ENCODE assay signal across 18 cellular contexts in genomic region chr19:3140667-3141038, GRCh38. TPM values are rescaled to one million over a fixed set of nuclear protein-coding genes. Genes with fewer than 3 reads are reported as not detected.
DNase-seq lines count a peak whose midpoint lies in the region; ATAC-seq, FAIRE-seq and TF ChIP-seq lines count a peak whose summit lies in the region.
"Had no signal": no experiment of that assay in that cellular context is flagged by ENCODE, and none has a peak within 500 bp of the region (broad histone marks: within the 10 kb centered on the region; RNA-seq: fewer than 3 reads in every experiment).

No MANE protein-coding gene starts in this region.

- H2AFZ ChIP-seq in neural progenitor cell (replicated peaks) = no peak overlapping the region
- H2AFZ ChIP-seq: parathyroid adenoma had no signal

- no peaks in the 10 kb centered on the region for H3K9me3 ChIP-seq in upper lobe of left lung
- no peaks in the 10 kb centered on the region for H3K9me3 ChIP-seq in neural progenitor cell (ENCODE audit: low read depth)

- H3K27me3 Mint-ChIP-seq in effector memory CD8-positive, alpha-beta T cell = peaks cover 0 to 6% of the 10 kb centered on the region in 2 donors
- H3K27me3 Mint-ChIP-seq in glutamatergic neuron (ENCODE audit: unreplicated experiment) = no peaks in the 10 kb centered on the region
- peaks cover 5% of the 10 kb centered on the region for H3K27me3 Mint-ChIP-seq in neural progenitor cell (ENCODE audit: insufficient read depth, low read depth)

- FAIRE-seq in RCC 7860 (lab: Jason Lieb, UNC) = no peak
- FAIRE-seq: HTR-8/SVneo had no signal

- H3K27me3 ChIP-seq in upper lobe of left lung (no peaks in the 10 kb centered on the region), neural progenitor cell (no peaks in the 10 kb centered on the region)

- ATAC-seq in activated naive CD4-positive, alpha-beta T cell treated with anti-CD3 and anti-CD28 coated beads, Interleukin-2, amount 50 U/mL, for 72 hours = peak; percentile 32 to 95
- peak; percentile 18 for ATAC-seq in effector memory CD8-positive, alpha-beta T cell (replicated peaks)
- no peak for ATAC-seq in upper lobe of left lung (ENCODE audit: low FRiP score in 2 of 2)

- no peak overlapping the region for H3K4me3 ChIP-seq in upper lobe of left lung
- H3K4me3 ChIP-seq in neural progenitor cell = no peak overlapping the region

- peaks cover 0 to 6% of the 10 kb centered on the region in 2 donors for H3K9me3 Mint-ChIP-seq in activated naive CD4-positive, alpha-beta T cell treated with anti-CD3 and anti-CD28 coated beads, Interleukin-2, amount 50 U/mL, for 72 hours
- H3K9me3 Mint-ChIP-seq in effector memory CD8-positive, alpha-beta T cell = no peaks in the 10 kb centered on the region
- H3K9me3 Mint-ChIP-seq in glutamatergic neuron (ENCODE audit: unreplicated experiment) (no peaks in the 10 kb centered on the region), neural progenitor cell (no peaks in the 10 kb centered on the region)

- TF ChIP-seq CTCF in upper lobe of left lung (IDR thresholded peaks at IDR 0.05) (no peak), glutamatergic neuron (IDR thresholded peaks at IDR 0.05; ENCODE audit: partially characterized antibody, unreplicated experiment) (no peak), neural progenitor cell (IDR thresholded peaks at IDR 0.05) (no peak)

- H3K36me3 ChIP-seq in upper lobe of left lung (no peaks in the 10 kb centered on the region), neural progenitor cell (no peaks in the 10 kb centered on the region)

- no peak for TF ChIP-seq EP300 in upper lobe of left lung (IDR thresholded peaks at IDR 0.05)

- H3K9ac ChIP-seq in neural progenitor cell = no peak overlapping the region
- H3K9ac ChIP-seq: parathyroid adenoma had no signal

- DNase-seq in activated naive CD4-positive, alpha-beta T cell treated with anti-CD3 and anti-CD28 coated beads, Interleukin-2, amount 50 U/mL, for 72 hours (ENCODE audit: low spot score in 2 of 2) = peak in 1 of 2 donors; percentile 71
- DNase-seq in activated naive CD4-positive, alpha-beta T cell treated with Interleukin-2 at 50 U/mL for 16 hours = no peak
- peak; percentile 64 for DNase-seq in RCC 7860 (ENCODE audit: low spot score)
- DNase-seq in effector memory CD8-positive, alpha-beta T cell = no peak
- DNase-seq in upper lobe of left lung = no peak
- DNase-seq in NCI-H748 treated with DMSO at 0.1 percent for 48 hours (lab: John Stamatoyannopoulos, UW) = no peak
- no peak for DNase-seq in glutamatergic neuron
- no peak for DNase-seq in neural progenitor cell (ENCODE audit: low spot score)
- DNase-seq: aorta; DMS 273 treated with DMSO at 0.1 percent for 48 hours; midbrain; NCI-H1436 treated with DMSO at 0.1 percent for 48 hours; stimulated activated CD4-positive, alpha-beta T cell treated with anti-CD3 and anti-CD28 coated beads, Interleukin-15, amount 100 ng/mL, for 24 hours; T1000; trophoblast cell had no signal

- peaks cover 0 to 21% of the 10 kb centered on the region in 2 donors for H3K4me1 Mint-ChIP-seq in effector memory CD8-positive, alpha-beta T cell (ENCODE audit: low read depth in 2 of 2)
- H3K4me1 Mint-ChIP-seq in glutamatergic neuron (ENCODE audit: low read depth, unreplicated experiment) (no peaks in the 10 kb centered on the region), neural progenitor cell (no peaks in the 10 kb centered on the region)

- H3K79me2 ChIP-seq in neural progenitor cell (ENCODE audit: low read depth) = no peaks in the 10 kb centered on the region
- H3K79me2 ChIP-seq: parathyroid adenoma had no signal

- peaks cover 13 to 34% of the 10 kb centered on the region in 2 donors for H3K36me3 Mint-ChIP-seq in activated naive CD4-positive, alpha-beta T cell treated with anti-CD3 and anti-CD28 coated beads, Interleukin-2, amount 50 U/mL, for 72 hours
- H3K36me3 Mint-ChIP-seq in effector memory CD8-positive, alpha-beta T cell (ENCODE audit: insufficient read depth) = no peaks in the 10 kb centered on the region
- H3K36me3 Mint-ChIP-seq in glutamatergic neuron (ENCODE audit: unreplicated experiment) (peaks cover 8% of the 10 kb centered on the region), neural progenitor cell (no peaks in the 10 kb centered on the region)

- H3K4me3 Mint-ChIP-seq in effector memory CD8-positive, alpha-beta T cell = no peak overlapping the region
- H3K4me3 Mint-ChIP-seq in glutamatergic neuron (ENCODE audit: unreplicated experiment) = no peak overlapping the region
- H3K4me3 Mint-ChIP-seq in neural progenitor cell = no peak overlapping the region

- H3K4me2 ChIP-seq in neural progenitor cell = no peak overlapping the region

- no peak for TF ChIP-seq POLR2A in upper lobe of left lung (IDR thresholded peaks at IDR 0.05)

- H3F3A ChIP-seq in neural progenitor cell (ENCODE audit: low read depth) = no peaks in the 10 kb centered on the region

- peak overlapping the region; percentile 9 to 46 for H3K27ac Mint-ChIP-seq in activated naive CD4-positive, alpha-beta T cell treated with anti-CD3 and anti-CD28 coated beads, Interleukin-2, amount 50 U/mL, for 72 hours
- peak overlapping the region in 1 of 2 donors; percentile 13 for H3K27ac Mint-ChIP-seq in effector memory CD8-positive, alpha-beta T cell
- H3K27ac Mint-ChIP-seq in glutamatergic neuron (ENCODE audit: unreplicated experiment) (no peak overlapping the region), neural progenitor cell (no peak overlapping the region)

- H3K27ac ChIP-seq in upper lobe of left lung = peak overlapping the region; percentile 80 to 91 (median 86)
- no peak overlapping the region for H3K27ac ChIP-seq in neural progenitor cell
- H3K27ac ChIP-seq: parathyroid adenoma had no signal

- H3K4me1 ChIP-seq in upper lobe of left lung (peaks cover 31 to 48% (median 37%) of the 10 kb centered on the region in 4 donors), neural progenitor cell (no peaks in the 10 kb centered on the region)
- H3K4me1 ChIP-seq: parathyroid adenoma had no signal

- no peaks in the 10 kb centered on the region for H4K20me1 ChIP-seq in neural progenitor cell (ENCODE audit: low read depth)

RNA-seq across cellular contexts. Expression of gene GNA15, which starts 4.8 kb away (rescaled TPM):
- total RNA-seq in activated naive CD4-positive, alpha-beta T cell treated with anti-CD3 and anti-CD28 coated beads, Interleukin-2, amount 50 U/mL, for 72 hours = 100 to 1,000 TPM in 1 of 2 donors, 1 to 10 TPM in 1; 3.0 to 105 TPM
- total RNA-seq in upper lobe of left lung (10 to 100 TPM; 19.0 to 31.4 (median 28.4) TPM), glutamatergic neuron (ENCODE audit: unreplicated experiment) (not detected), neural progenitor cell (ENCODE audit: low replicate concordance) (not detected in 2 replicates)

RNA-seq across cellular contexts. Expression of gene S1PR4, which starts 37.9 kb away (rescaled TPM):
- total RNA-seq in activated naive CD4-positive, alpha-beta T cell treated with anti-CD3 and anti-CD28 coated beads, Interleukin-2, amount 50 U/mL, for 72 hours = 10 to 100 TPM; 18.6 to 62.1 TPM
- total RNA-seq in upper lobe of left lung = 10 to 100 TPM; 19.1 to 41.6 (median 33.7) TPM
- total RNA-seq in glutamatergic neuron (ENCODE audit: unreplicated experiment) = not detected
- not detected in 2 replicates for total RNA-seq in neural progenitor cell (ENCODE audit: low replicate concordance)
- total RNA-seq: fibroblast of villous mesenchyme had no signal

RNA-seq across cellular contexts. Expression of gene NCLN, which starts 45.1 kb away (rescaled TPM):
- total RNA-seq in activated naive CD4-positive, alpha-beta T cell treated with anti-CD3 and anti-CD28 coated beads, Interleukin-2, amount 50 U/mL, for 72 hours = 10 to 100 TPM; 41.7 to 63.3 TPM
- total RNA-seq in upper lobe of left lung = 10 to 100 TPM; 35.6 to 87.0 (median 72.5) TPM
- total RNA-seq in glutamatergic neuron (ENCODE audit: unreplicated experiment) = 54.4 TPM
- total RNA-seq in neural progenitor cell (ENCODE audit: low replicate concordance) = 12.2 and 50.8 TPM in 2 replicates

RNA-seq across cellular contexts. Expression of gene GNA11, which starts 46.5 kb away (rescaled TPM):
- 10 to 100 TPM in 1 of 2 donors, 1 to 10 TPM in 1; 3.1 to 11.4 TPM for total RNA-seq in activated naive CD4-positive, alpha-beta T cell treated with anti-CD3 and anti-CD28 coated beads, Interleukin-2, amount 50 U/mL, for 72 hours
- 100 to 1,000 TPM in 1 of 6 donors, 10 to 100 TPM in 5; 60.0 to 103 (median 75.9) TPM for total RNA-seq in upper lobe of left lung
- total RNA-seq in glutamatergic neuron (ENCODE audit: unreplicated experiment) = 32.4 TPM
- total RNA-seq in neural progenitor cell (ENCODE audit: low replicate concordance) = 12.4 and 19.5 TPM in 2 replicates

Comparison
In these comparisons a context has a peak if more than half of its experiments do, and no peak if none do; other contexts are left out.
1. ATAC-seq: peak in activated naive CD4-positive, alpha-beta T cell treated with anti-CD3 and anti-CD28 coated beads, Interleukin-2, amount 50 U/mL, for 72 hours (2 of 2) and effector memory CD8-positive, alpha-beta T cell (single experiment); none in upper lobe of left lung (0 of 2).
2. H3K27ac Mint-ChIP-seq: peak in activated naive CD4-positive, alpha-beta T cell treated with anti-CD3 and anti-CD28 coated beads, Interleukin-2, amount 50 U/mL, for 72 hours (2 of 2); none in glutamatergic neuron (single experiment) and neural progenitor cell (single experiment).
3. RNA of gene S1PR4, which starts 37.9 kb away (total RNA-seq): 18.6 to 62.1 TPM in activated naive CD4-positive, alpha-beta T cell treated with anti-CD3 and anti-CD28 coated beads, Interleukin-2, amount 50 U/mL, for 72 hours and 19.1 to 41.6 TPM in upper lobe of left lung; not detected in glutamatergic neuron (single experiment) and not detected in neural progenitor cell; every median in the first group is over 10 times any median in the second.